Comparison of ENCODE assay signal across 24 cellular contexts in genomic region chr9:79736051-79736450, GRCh38.
"Had no signal": no experiment of that assay in that cellular context is flagged by ENCODE, and none has a peak within 500 bp of the region (broad histone marks: within the 10 kb centered on the region; RNA-seq: fewer than 3 reads in every experiment).

No MANE protein-coding gene starts in this region.

- H3K27me3 Mint-ChIP-seq: dendritic cell treated with granulocyte-macrophage colony-stimulating factor and Interleukin-4, amounts not matched to agents 40 ng/mL and 50 ng/mL, for 4 days; effector memory CD8-positive, alpha-beta T cell had no signal

- H3K9me3 ChIP-seq: colonic mucosa, esophagus muscularis mucosa, esophagus squamous epithelium, gastrocnemius medialis, gastroesophageal sphincter had no signal

- H3K4me1 Mint-ChIP-seq: endodermal cell had no signal

- DNase-seq: colonic mucosa; cortex of kidney; dermis blood vessel endothelial cell; dorsolateral prefrontal cortex; effector CD4-positive, alpha-beta T cell; effector CD8-positive, alpha-beta T cell; effector memory CD4-positive, alpha-beta T cell; effector memory CD8-positive, alpha-beta T cell; endodermal cell; erythroblast; esophagus squamous epithelium; foreskin keratinocyte; foreskin melanocyte; gastrocnemius medialis; glutamatergic neuron; head of caudate nucleus; heart left ventricle; heart right ventricle had no signal

- H3K4me3 ChIP-seq: colonic mucosa, coronary artery, dorsolateral prefrontal cortex, esophagus muscularis mucosa, esophagus squamous epithelium, gastrocnemius medialis, gastroesophageal sphincter, heart left ventricle, heart right ventricle had no signal

- H3K4me1 ChIP-seq: colonic mucosa, esophagus squamous epithelium, foreskin keratinocyte, gastrocnemius medialis, heart left ventricle, heart right ventricle had no signal

- H3K27me3 ChIP-seq: colonic mucosa, dorsolateral prefrontal cortex, esophagus muscularis mucosa, esophagus squamous epithelium, foreskin keratinocyte, gastrocnemius medialis, gastroesophageal sphincter, heart left ventricle, heart right ventricle had no signal

- H3K36me3 ChIP-seq: colonic mucosa, esophagus muscularis mucosa, esophagus squamous epithelium, gastrocnemius medialis, gastroesophageal sphincter, heart left ventricle, heart right ventricle had no signal

- H3K27ac Mint-ChIP-seq: dendritic cell treated with granulocyte-macrophage colony-stimulating factor and Interleukin-4, amounts not matched to agents 40 ng/mL and 50 ng/mL, for 4 days; effector memory CD8-positive, alpha-beta T cell; endodermal cell had no signal

- H3K27ac ChIP-seq: colonic mucosa, coronary artery, dorsolateral prefrontal cortex, epithelial cell of prostate, esophagus muscularis mucosa, esophagus squamous epithelium, foreskin keratinocyte, gastrocnemius medialis, gastroesophageal sphincter, heart left ventricle, heart right ventricle had no signal

- ATAC-seq: effector memory CD8-positive, alpha-beta T cell; esophagus mucosa; foreskin keratinocyte had no signal

- H3K4me3 Mint-ChIP-seq: dendritic cell treated with granulocyte-macrophage colony-stimulating factor and Interleukin-4, amounts not matched to agents 40 ng/mL and 50 ng/mL, for 4 days; effector memory CD8-positive, alpha-beta T cell; endodermal cell had no signal
